Comparison of ENCODE assay signal across 13 cellular contexts in the genomic region with DNA sequence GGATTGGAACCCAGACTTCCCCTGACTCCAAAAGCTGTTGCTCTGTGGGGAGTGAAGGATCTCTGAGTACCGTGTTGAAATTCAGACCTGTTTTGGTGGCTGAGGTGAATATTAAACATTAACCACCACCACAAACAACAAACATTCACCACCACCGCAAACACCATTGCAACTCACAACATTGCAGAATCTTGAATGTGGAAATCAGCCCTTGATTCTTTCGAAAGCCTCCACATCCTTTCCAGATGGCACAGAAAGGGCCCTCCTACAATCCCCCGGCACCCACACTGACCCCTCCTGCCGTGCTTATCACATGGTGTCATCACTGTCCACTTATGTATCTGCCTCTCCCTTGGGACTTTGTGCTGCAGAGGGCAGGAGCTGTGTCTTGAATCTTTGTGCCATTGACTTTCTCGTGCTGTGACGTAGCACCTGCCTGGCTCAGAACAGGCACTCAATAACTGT. TPM values are rescaled to one million over a fixed set of nuclear protein-coding genes. Genes with fewer than 3 reads are reported as not detected.
DNase-seq lines count a peak whose midpoint lies in the region; ATAC-seq and TF ChIP-seq lines count a peak whose summit lies in the region.
"Had no signal": no experiment of that assay in that cellular context is flagged by ENCODE, and none has a peak within 500 bp of the region (broad histone marks: within the 10 kb centered on the region; RNA-seq: fewer than 3 reads in every experiment).

No MANE protein-coding gene starts in this region.

- H2AFZ ChIP-seq in PC-3 (ENCODE audit: low read length) (no peak overlapping the region), neural progenitor cell (replicated peaks) (peak overlapping the region; percentile 77)

- BruUV-seq in PC-3 (replicated peaks; lab: Mats Ljungman, UMichigan) = no TSS peak

- H3K9me3 ChIP-seq in PC-3 (ENCODE audit: low read length) (no peaks in the 10 kb centered on the region), neural progenitor cell (ENCODE audit: low read depth) (no peaks in the 10 kb centered on the region)

- no peaks in the 10 kb centered on the region for H3F3A ChIP-seq in PC-3 (ENCODE audit: low read length, unreplicated experiment)
- H3F3A ChIP-seq in neural progenitor cell (ENCODE audit: low read depth) = peaks cover 8% of the 10 kb centered on the region

- POLR2A ChIA-PET in PC-3 (lab: Charles Lee; ENCODE audit: unreplicated experiment) = no interaction called here

- H3K27me3 Mint-ChIP-seq in neural progenitor cell (ENCODE audit: insufficient read depth, low read depth) = peaks cover 15% of the 10 kb centered on the region

- peak overlapping the region; percentile 90 for H3K4me2 ChIP-seq in PC-3 (ENCODE audit: low read length)
- peak overlapping the region; percentile 57 for H3K4me2 ChIP-seq in neural progenitor cell

- CTCF ChIA-PET in PC-3 (lab: Charles Lee) = interaction anchor here (1.0 kb wide), 1 partner anchor 44 kb away, joined by 6 read pairs; no protein-coding TSS in a partner anchor

- H3K9me2 ChIP-seq in PC-3 (replicated peaks; ENCODE audit: low read length) = no peaks in the 10 kb centered on the region

- H3K79me2 ChIP-seq in PC-3 (ENCODE audit: low read length) (peaks cover 45% of the 10 kb centered on the region), neural progenitor cell (ENCODE audit: low read depth) (no peaks in the 10 kb centered on the region)

- H3K36me3 ChIP-seq in PC-3 (ENCODE audit: low read depth, low read length) (peaks cover 9% of the 10 kb centered on the region; the same call in 1 of the 2 replicates), neural progenitor cell (no peaks in the 10 kb centered on the region)
- H3K36me3 ChIP-seq: brain microvascular endothelial cell had no signal

- H4K20me1 ChIP-seq in PC-3 (ENCODE audit: low read length) = peaks cover 10% of the 10 kb centered on the region
- H4K20me1 ChIP-seq in neural progenitor cell (ENCODE audit: low read depth) = no peaks in the 10 kb centered on the region

- ATAC-seq in PC-3 (no peak), HG02623 (IDR thresholded peaks at IDR 0.05; ENCODE audit: unreplicated experiment) (no peak)
- ATAC-seq: activated CD8-positive, alpha-beta T cell treated with anti-CD3 and anti-CD28 coated beads for 36 hours; CD8-positive, alpha-beta T cell had no signal

- H3K36me3 Mint-ChIP-seq in neural progenitor cell = no peaks in the 10 kb centered on the region
- H3K36me3 Mint-ChIP-seq: CD8-positive, alpha-beta T cell had no signal

- H3K4me3 ChIP-seq in PC-3 (ENCODE audit: low read length) (peak overlapping the region; percentile 78), fibroblast of villous mesenchyme (ENCODE audit: low read depth, low read length) (no peak overlapping the region), neural progenitor cell (no peak overlapping the region)

- no peak for TF ChIP-seq CTCF in PC-3 (conservative IDR thresholded peaks at IDR 0.05; ENCODE audit: low read depth, low read length)
- TF ChIP-seq CTCF in fibroblast of villous mesenchyme (IDR thresholded peaks at IDR 0.05; ENCODE audit: insufficient read depth, low read depth, low read length) = no peak
- no peak for TF ChIP-seq CTCF in neural progenitor cell (IDR thresholded peaks at IDR 0.05)

- H3K4me1 ChIP-seq in PC-3 (ENCODE audit: insufficient read depth, low read length) (peaks cover 27% of the 10 kb centered on the region), neural progenitor cell (peaks cover 14% of the 10 kb centered on the region)

- H3K27ac Mint-ChIP-seq in neural progenitor cell = no peak overlapping the region
- H3K27ac Mint-ChIP-seq: activated CD8-positive, alpha-beta T cell treated with anti-CD3 and anti-CD28 coated beads for 36 hours; CD8-positive, alpha-beta T cell had no signal

- H3K9ac ChIP-seq in PC-3 (ENCODE audit: low read length) (peak overlapping the region; percentile 89), neural progenitor cell (no peak overlapping the region)

- H3K27me3 ChIP-seq in PC-3 (ENCODE audit: low read length) (no peaks in the 10 kb centered on the region), neural progenitor cell (no peaks in the 10 kb centered on the region)
- H3K27me3 ChIP-seq: brain microvascular endothelial cell had no signal

- no peaks in the 10 kb centered on the region for H3K9me3 Mint-ChIP-seq in neural progenitor cell
- H3K9me3 Mint-ChIP-seq: activated CD8-positive, alpha-beta T cell treated with anti-CD3 and anti-CD28 coated beads for 36 hours; CD8-positive, alpha-beta T cell had no signal

- intact Hi-C loops in PC-3 (cut with micrococcal nuclease) = no loop called here

- H3K4me1 Mint-ChIP-seq in neural progenitor cell = peaks cover 17% of the 10 kb centered on the region

- DNase-seq in EL = peak; percentile 73
- DNase-seq in PC-3 = no peak
- peak; percentile 92 for DNase-seq in fibroblast of villous mesenchyme (ENCODE audit: low read depth)
- DNase-seq in neural progenitor cell (ENCODE audit: low spot score) = no peak
- DNase-seq in NCI-H2196 treated with DMSO at 0.1 percent for 48 hours (lab: John Stamatoyannopoulos, UW; ENCODE audit: unreplicated experiment) = no peak
- DNase-seq in NCI-H1092 treated with DMSO at 0.1 percent for 48 hours (lab: John Stamatoyannopoulos, UW) = no peak
- no peak for DNase-seq in caudate nucleus (lab: John Stamatoyannopoulos, UW)
- DNase-seq: activated CD8-positive, alpha-beta T cell treated with anti-CD3 and anti-CD28 coated beads for 36 hours; brain microvascular endothelial cell; CD8-positive, alpha-beta T cell; OCI-M1 had no signal

- no peak overlapping the region for H3K4me3 Mint-ChIP-seq in neural progenitor cell
- H3K4me3 Mint-ChIP-seq: activated CD8-positive, alpha-beta T cell treated with anti-CD3 and anti-CD28 coated beads for 36 hours; CD8-positive, alpha-beta T cell had no signal

- peak overlapping the region; percentile 80 for H3K27ac ChIP-seq in PC-3 (ENCODE audit: low read length)
- H3K27ac ChIP-seq in neural progenitor cell = no peak overlapping the region
- no peak overlapping the region for H3K27ac ChIP-seq in caudate nucleus (ENCODE audit: low read depth, low read length)
- H3K27ac ChIP-seq: brain microvascular endothelial cell had no signal

RNA-seq across cellular contexts. Expression of gene CDA, which starts 1.4 kb away (rescaled TPM):
- total RNA-seq in PC-3 (2014; rRNA removed) (30.3 and 36.3 TPM in 2 replicates), fibroblast of villous mesenchyme (1.9 and 3.0 TPM in 2 replicates), neural progenitor cell (ENCODE audit: low replicate concordance) (0.64 and 0.96 TPM in 2 replicates)
- total RNA-seq: activated CD8-positive, alpha-beta T cell treated with anti-CD3 and anti-CD28 coated beads for 36 hours; CD8-positive, alpha-beta T cell; skeletal muscle tissue had no signal

RNA-seq across cellular contexts. Expression of gene FAM43B, which starts 38.0 kb away (rescaled TPM):
- total RNA-seq in PC-3 (2014; rRNA removed) (0.11 TPM in 1 of 2 replicates, not detected in the other), fibroblast of villous mesenchyme (under 0.01 TPM in 1 of 2 replicates, not detected in the other), neural progenitor cell (ENCODE audit: low replicate concordance) (0.09 TPM in 1 of 2 replicates, not detected in the other)
- total RNA-seq: activated CD8-positive, alpha-beta T cell treated with anti-CD3 and anti-CD28 coated beads for 36 hours; CD8-positive, alpha-beta T cell had no signal

RNA-seq across cellular contexts. Expression of gene PINK1, which starts 42.9 kb away (rescaled TPM):
- total RNA-seq in PC-3 (2014; rRNA removed) (129 and 160 TPM in 2 replicates), fibroblast of villous mesenchyme (61.3 and 64.4 TPM in 2 replicates), neural progenitor cell (ENCODE audit: low replicate concordance) (13.3 and 21.6 TPM in 2 replicates)

Comparison
In these comparisons a context has a peak if more than half of its experiments do, and no peak if none do; other contexts are left out.
1. DNase-seq: peak in EL (single experiment) and fibroblast of villous mesenchyme (single experiment); none in PC-3 (single experiment), neural progenitor cell (single experiment), NCI-H2196 treated with DMSO at 0.1 percent for 48 hours (single experiment), NCI-H1092 treated with DMSO at 0.1 percent for 48 hours (single experiment) and caudate nucleus (0 of 61).